ENCODE assay signal across 23 cellular contexts in genomic region chr4:829291-829690, GRCh38.
"Had no signal": no experiment of that assay in that cellular context is flagged by ENCODE, and none has a peak within 500 bp of the region (broad histone marks: within the 10 kb centered on the region; RNA-seq: fewer than 3 reads in every experiment).

No MANE protein-coding gene starts in this region.

- ATAC-seq: esophagus mucosa; stimulated activated naive B cell treated with anti-CD40 and anti-IgM and Interleukin-4, amounts not matched to agents 10 μg/mL and 1 μg/mL and 100 μg/mL, for 72 hours; T-helper 17 cell had no signal

- H3K4me1 Mint-ChIP-seq: neural crest cell had no signal

- DNase-seq: activated CD4-positive, alpha-beta memory T cell treated with anti-CD3 and anti-CD28 coated beads for 36 hours; activated CD4-positive, alpha-beta T cell treated with anti-CD3 and anti-CD28 coated beads for 4 hours; activated CD4-positive, CD25-positive, alpha-beta regulatory T cell; activated gamma-delta T cell; brain microvascular endothelial cell; central memory CD4-positive, alpha-beta T cell; effector memory CD4-positive, alpha-beta T cell; foreskin melanocyte; kidney glomerular epithelial cell; naive B cell; stimulated activated CD4-positive, alpha-beta T cell treated with anti-CD3 and anti-CD28 coated beads, Interleukin-12 subunit alpha, Interleukin-12 subunit beta, amount 100 ng/mL, for 4 hours; stimulated activated CD4-positive, alpha-beta T cell treated with anti-CD3 and anti-CD28 coated beads, Interleukin-1b, Interleukin-23, amount 100 ng/mL, for 48 hours; stimulated activated naive B cell treated with anti-CD40 and anti-IgM and Interleukin-4, amounts not matched to agents 10 μg/mL and 1 μg/mL and 100 μg/mL, for 72 hours; T-helper 17 cell; trophoblast cell had no signal

- H3K9me3 Mint-ChIP-seq: activated naive CD4-positive, alpha-beta T cell treated with anti-CD3 and anti-CD28 coated beads, Interleukin-2, amount 50 U/mL, for 24 hours; activated T-helper 1 cell treated with anti-CD3 and anti-CD28 coated beads, Interleukin-12 subunit alpha, Interleukin-12 subunit beta, Interleukin-2, Interleukin-4 antibody, amounts not matched to agents 30 ng/mL and 10 ng/mL and 1 ng/mL, durations not matched to agents 14 hours and 24 hours and 36 hours; memory B cell; neural crest cell had no signal

- H3K36me3 Mint-ChIP-seq: activated CD4-positive, alpha-beta memory T cell treated with anti-CD3 and anti-CD28 coated beads for 36 hours; activated naive CD4-positive, alpha-beta T cell treated with anti-CD3 and anti-CD28 coated beads, Interleukin-2, amount 50 U/mL, for 24 hours; naive B cell had no signal

- H3K36me3 ChIP-seq: ascending aorta, brain microvascular endothelial cell, left ventricle myocardium inferior had no signal

- H3K27ac ChIP-seq: ascending aorta, brain microvascular endothelial cell, left ventricle myocardium inferior, SK-N-MC had no signal

- H3K4me3 ChIP-seq: ascending aorta, left ventricle myocardium inferior, SK-N-MC had no signal

- H3K4me3 Mint-ChIP-seq: activated CD4-positive, alpha-beta memory T cell treated with anti-CD3 and anti-CD28 coated beads for 36 hours; activated naive CD4-positive, alpha-beta T cell treated with anti-CD3 and anti-CD28 coated beads, Interleukin-2, amount 50 U/mL, for 24 hours; activated T-helper 1 cell treated with anti-CD3 and anti-CD28 coated beads, Interleukin-12 subunit alpha, Interleukin-12 subunit beta, Interleukin-2, Interleukin-4 antibody, amounts not matched to agents 30 ng/mL and 10 ng/mL and 1 ng/mL, durations not matched to agents 14 hours and 24 hours and 36 hours; memory B cell; stimulated activated naive B cell treated with anti-CD40 and anti-IgM and Interleukin-4, amounts not matched to agents 10 μg/mL and 1 μg/mL and 100 μg/mL, for 72 hours; T-helper 17 cell had no signal

- H3K9me3 ChIP-seq: ascending aorta, left ventricle myocardium inferior had no signal
